Comparison of ENCODE assay signal across 16 cellular contexts in genomic region chr7:116906391-116906790, GRCh38.
"Had no signal": no experiment of that assay in that cellular context is flagged by ENCODE, and none has a peak within 500 bp of the region (broad histone marks: within the 10 kb centered on the region; RNA-seq: fewer than 3 reads in every experiment).

No MANE protein-coding gene starts in this region.

- DNase-seq: activated CD4-positive, alpha-beta T cell treated with anti-CD3 and anti-CD28 coated beads for 4 hours; activated CD8-positive, alpha-beta memory T cell treated with anti-CD3 and anti-CD28 coated beads, Interleukin-2, amount 50 U/mL, for 4 hours; activated CD8-positive, alpha-beta T cell treated with anti-CD3 and anti-CD28 coated beads for 36 hours; activated naive CD4-positive, alpha-beta T cell treated with anti-CD3 and anti-CD28 coated beads, Interleukin-2, amount 50 U/mL, for 16 hours; activated T-cell treated with anti-CD3 and anti-CD28 coated beads, Interleukin-2, amount 50 U/mL, for 72 hours; aorta; central memory CD4-positive, alpha-beta T cell; Karpas-422; NCI-H1105 treated with DMSO at 0.1 percent for 48 hours; NCI-H1436 treated with DMSO at 0.1 percent for 48 hours; NCI-H2029; NCI-H2107; NCI-H510A treated with DMSO at 0.1 percent for 48 hours; NCI-H69; PC-3; SHP77 had no signal
